Comparison of ENCODE assay signal across 28 cellular contexts in genomic region chr16:8377864-8378263, GRCh38.
"Had no signal": no experiment of that assay in that cellular context is flagged by ENCODE, and none has a peak within 500 bp of the region (broad histone marks: within the 10 kb centered on the region; RNA-seq: fewer than 3 reads in every experiment).

No MANE protein-coding gene starts in this region.

- H3K36me3 Mint-ChIP-seq: stimulated activated effector memory CD8-positive, alpha-beta T cell treated with anti-CD3 and anti-CD28 coated beads, Interleukin-12 subunit alpha, Interleukin-12 subunit beta, amount 100 ng/mL, for 72 hours; stimulated activated memory B cell treated with anti-CD40 and anti-IgM and Interleukin-4, amounts not matched to agents 10 μg/mL and 1 μg/mL and 100 μg/mL, for 72 hours; stimulated activated naive B cell treated with anti-CD40 and anti-IgM and Interleukin-4, amounts not matched to agents 10 μg/mL and 1 μg/mL and 100 μg/mL, for 72 hours; type B pancreatic cell had no signal

- H3K9me3 ChIP-seq: stomach, suprapubic skin, testis, thoracic aorta, thyroid gland, tibial artery, tibial nerve, transverse colon, upper lobe of left lung, upper lobe of right lung, uterus, vagina had no signal

- H3K27me3 ChIP-seq: stomach, suprapubic skin, testis, thyroid gland, tibial artery, tibial nerve, transverse colon, upper lobe of left lung, upper lobe of right lung, uterus, vagina had no signal

- DNase-seq: stimulated activated CD4-positive, alpha-beta T cell treated with anti-CD3 and anti-CD28 coated beads, Interleukin-2, amount 100 ng/mL, for 48 hours; stimulated activated CD4-positive, alpha-beta T cell treated with anti-CD3 and anti-CD28 coated beads, Interleukin-4, amount 100 ng/mL, for 1 hour; stimulated activated CD4-positive, alpha-beta T cell treated with anti-CD3 and anti-CD28 coated beads, Interleukin-4, amount 100 ng/mL, for 24 hours; stimulated activated CD4-positive, alpha-beta T cell treated with anti-CD3 and anti-CD28 coated beads, Interleukin-4, amount 100 ng/mL, for 4 hours; stimulated activated CD8-positive, alpha-beta memory T cell treated with anti-CD3 and anti-CD28 coated beads, Interleukin-4, amount 100 ng/mL, for 48 hours; stimulated activated naive B cell treated with anti-CD40 and anti-IgM and Interleukin-4, amounts not matched to agents 10 μg/mL and 1 μg/mL and 100 μg/mL, for 72 hours; stimulated activated naive CD4-positive, alpha-beta T cell; stimulated activated naive CD4-positive, alpha-beta T cell treated with Interleukin-2 at 50 U/mL for 16 hours; stimulated activated naive CD8-positive, alpha-beta T cell treated with anti-CD3 and anti-CD28 coated beads, Interleukin-15, amount 100 ng/mL, for 72 hours; stimulated activated naive CD8-positive, alpha-beta T cell treated with anti-CD3 and anti-CD28 coated beads, Interleukin-15, Interleukin-2, amounts not matched to agents 100 U/mL and 50 U/mL, for 24 hours; stomach; substantia nigra; testis; thyroid gland; tibial artery; transverse colon; trophoblast cell; upper lobe of right lung; uterus had no signal

- H3K4me3 ChIP-seq: stomach, suprapubic skin, testis, thoracic aorta, thyroid gland, tibial artery, tibial nerve, transverse colon, upper lobe of left lung, upper lobe of right lung, uterus, vagina had no signal

- H3K27me3 Mint-ChIP-seq: stimulated activated memory B cell treated with anti-CD40 and anti-IgM and Interleukin-4, amounts not matched to agents 10 μg/mL and 1 μg/mL and 100 μg/mL, for 72 hours; stimulated activated naive B cell treated with anti-CD40 and anti-IgM and Interleukin-4, amounts not matched to agents 10 μg/mL and 1 μg/mL and 100 μg/mL, for 72 hours; stimulated activated naive CD8-positive, alpha-beta T cell treated with anti-CD3 and anti-CD28 coated beads, Interleukin-15, amount 100 ng/mL, for 72 hours; stimulated activated naive CD8-positive, alpha-beta T cell treated with anti-CD3 and anti-CD28 coated beads, Interleukin-15, Interleukin-2, amounts not matched to agents 100 ng/mL and 50 ng/mL, for 24 hours had no signal

- H3K36me3 ChIP-seq: stomach, suprapubic skin, thoracic aorta, thyroid gland, tibial artery, tibial nerve, transverse colon, upper lobe of left lung, upper lobe of right lung, uterus, vagina had no signal

- H3K27ac ChIP-seq: stomach, suprapubic skin, testis, thoracic aorta, thyroid gland, tibial artery, tibial nerve, transverse colon, upper lobe of left lung, upper lobe of right lung, uterus, vagina had no signal

- ATAC-seq: stimulated activated effector memory CD8-positive, alpha-beta T cell treated with anti-CD3 and anti-CD28 coated beads, Interleukin-12 subunit alpha, Interleukin-12 subunit beta, amount 100 ng/mL, for 72 hours; stimulated activated memory B cell treated with anti-CD40 and anti-IgM and Interleukin-4, amounts not matched to agents 10 μg/mL and 1 μg/mL and 100 μg/mL, for 72 hours; stimulated activated naive B cell treated with anti-CD40 and anti-IgM and Interleukin-4, amounts not matched to agents 10 μg/mL and 1 μg/mL and 100 μg/mL, for 72 hours; stimulated activated naive CD8-positive, alpha-beta T cell treated with anti-CD3 and anti-CD28 coated beads, Interleukin-15, amount 100 ng/mL, for 72 hours; stimulated activated naive CD8-positive, alpha-beta T cell treated with anti-CD3 and anti-CD28 coated beads, Interleukin-15, Interleukin-2, amounts not matched to agents 100 U/mL and 50 U/mL, for 24 hours; upper lobe of right lung had no signal

- H3K4me1 Mint-ChIP-seq: stimulated activated effector memory CD8-positive, alpha-beta T cell treated with anti-CD3 and anti-CD28 coated beads, Interleukin-12 subunit alpha, Interleukin-12 subunit beta, amount 100 ng/mL, for 72 hours; stimulated activated memory B cell treated with anti-CD40 and anti-IgM and Interleukin-4, amounts not matched to agents 10 μg/mL and 1 μg/mL and 100 μg/mL, for 72 hours; stimulated activated naive B cell treated with anti-CD40 and anti-IgM and Interleukin-4, amounts not matched to agents 10 μg/mL and 1 μg/mL and 100 μg/mL, for 72 hours; stimulated activated naive CD8-positive, alpha-beta T cell treated with anti-CD3 and anti-CD28 coated beads, Interleukin-15, amount 100 ng/mL, for 72 hours had no signal

- H3K9me3 Mint-ChIP-seq: type B pancreatic cell had no signal

- H3K4me3 Mint-ChIP-seq: stimulated activated effector memory CD8-positive, alpha-beta T cell treated with anti-CD3 and anti-CD28 coated beads, Interleukin-12 subunit alpha, Interleukin-12 subunit beta, amount 100 ng/mL, for 72 hours; stimulated activated memory B cell treated with anti-CD40 and anti-IgM and Interleukin-4, amounts not matched to agents 10 μg/mL and 1 μg/mL and 100 μg/mL, for 72 hours; stimulated activated naive B cell treated with anti-CD40 and anti-IgM and Interleukin-4, amounts not matched to agents 10 μg/mL and 1 μg/mL and 100 μg/mL, for 72 hours; stimulated activated naive CD8-positive, alpha-beta T cell treated with anti-CD3 and anti-CD28 coated beads, Interleukin-15, amount 100 ng/mL, for 72 hours; stimulated activated naive CD8-positive, alpha-beta T cell treated with anti-CD3 and anti-CD28 coated beads, Interleukin-15, Interleukin-2, amounts not matched to agents 100 ng/mL and 50 ng/mL, for 24 hours; type B pancreatic cell had no signal
